8 cellular contexts compared by ENCODE assay signal in the genomic region with DNA sequence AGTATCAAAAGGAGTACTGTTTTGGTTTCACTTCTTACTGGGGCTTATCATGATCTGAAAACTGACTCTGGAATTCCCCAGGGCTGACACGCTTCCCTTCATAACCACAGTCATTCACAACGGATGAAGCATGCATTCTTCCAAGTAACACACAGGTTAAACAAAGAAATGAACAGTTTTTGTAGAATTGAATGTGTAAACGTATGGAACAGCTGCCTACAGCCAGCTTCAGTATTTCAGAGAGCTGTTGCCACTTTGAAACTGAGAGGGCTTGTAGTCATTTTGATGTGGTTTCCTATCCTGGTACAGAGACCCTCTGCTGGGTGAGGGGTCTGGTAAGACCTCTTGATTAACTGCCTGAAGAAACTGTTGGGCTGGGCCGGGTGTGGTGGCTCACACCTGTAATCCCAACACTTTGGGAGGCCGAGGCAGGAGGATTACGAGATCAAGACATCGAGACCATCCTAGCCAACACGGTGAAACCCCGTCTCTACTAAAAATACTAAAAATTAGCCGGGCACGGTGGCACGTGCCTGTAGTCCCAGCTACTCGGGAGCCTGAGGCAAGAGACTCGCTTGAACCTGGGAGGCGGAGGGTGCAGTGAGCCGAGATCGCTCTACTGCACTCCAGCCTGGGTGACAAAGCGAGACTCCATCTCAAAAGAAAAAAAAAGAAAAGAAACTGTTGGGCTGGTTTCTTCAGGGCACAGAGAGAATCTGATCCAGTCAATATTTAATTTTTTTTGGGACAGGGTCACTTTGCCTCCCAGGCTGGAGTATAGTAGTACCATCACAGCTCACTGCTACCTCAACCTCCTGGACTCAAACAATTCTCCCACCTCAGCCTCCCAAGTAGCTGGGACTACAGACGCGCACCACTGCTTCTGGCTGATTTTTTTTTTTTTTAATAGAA. TPM values are rescaled to one million over a fixed set of nuclear protein-coding genes. Genes with fewer than 3 reads are reported as not detected.
A peak's percentile ranks its signal among the peaks of the same experiment; 100 is the strongest.
DNase-seq lines count a peak whose midpoint lies in the region; ATAC-seq and TF ChIP-seq lines count a peak whose summit lies in the region.

No MANE protein-coding gene starts in this region.

- peaks cover 26% of the 10 kb centered on the region for H3K36me3 Mint-ChIP-seq in Caco-2 (ENCODE audit: insufficient read depth, unreplicated experiment)
- no peaks in the 10 kb centered on the region for H3K36me3 Mint-ChIP-seq in natural killer cell

- H3K36me3 ChIP-seq in Caco-2 (ENCODE audit: control insufficient read depth, insufficient read depth, low read length) (no peaks in the 10 kb centered on the region; the same call in 1 of the 2 replicates), HCT116 (ENCODE audit: control insufficient read depth in 1 of 2, insufficient read depth in 2 of 2, low read length in 2 of 2) (no peaks in the 10 kb centered on the region), SK-N-SH (replicated peaks in 1 of 2; ENCODE audit: control insufficient read depth in 1 of 2, insufficient read depth in 2 of 2, low read length in 1 of 2) (no peaks in the 10 kb centered on the region), body of pancreas (replicated peaks in 1 of 2; ENCODE audit: insufficient read depth in 1 of 2, low read depth in 2 of 2) (no peaks in the 10 kb centered on the region)

- TF ChIP-seq CTCF in Caco-2 (IDR thresholded peaks at IDR 0.05; ENCODE audit: insufficient read depth in 1 of 2, low read depth in 1 of 2, low read length in 1 of 2, severe bottlenecking in 1 of 2, unreplicated experiment in 1 of 2) (no peak), HCT116 (IDR thresholded peaks at IDR 0.05 in 2 of 3, conservative IDR thresholded peaks at IDR 0.05 in 1 of 3; ENCODE audit: borderline replicate concordance in 1 of 3, insufficient read depth in 1 of 3, low read depth in 2 of 3, low read length in 2 of 3) (no peak), SK-N-SH (IDR thresholded peaks at IDR 0.05) (no peak), body of pancreas (IDR thresholded peaks at IDR 0.05) (no peak), natural killer cell (IDR thresholded peaks at IDR 0.05) (no peak)

- H4K20me1 ChIP-seq in HCT116 (ENCODE audit: insufficient read depth) (no peaks in the 10 kb centered on the region; the same call in 1 of the 2 replicates), SK-N-SH (ENCODE audit: insufficient read depth) (no peaks in the 10 kb centered on the region)

- H3K27ac Mint-ChIP-seq in Caco-2 (ENCODE audit: unreplicated experiment), result peak overlapping the region; percentile 64
- peak overlapping the region; percentile 67 to 80 for H3K27ac Mint-ChIP-seq in natural killer cell

- BruUV-seq in Caco-2 (replicated peaks; lab: Mats Ljungman, UMichigan), result no TSS peak
- no TSS peak for BruUV-seq in HCT116 (replicated peaks; lab: Mats Ljungman, UMichigan)

- no peak for DNase-seq in Caco-2
- DNase-seq in HCT116 (ENCODE audit: low read depth, low spot score), result peak; percentile 28
- DNase-seq in SK-N-SH, result no peak
- no peak for DNase-seq in body of pancreas
- no peak for DNase-seq in natural killer cell
- DNase-seq in HuH-7 (ENCODE audit: low spot score), result no peak
- DNase-seq in HUDEP-2 (lab: John Stamatoyannopoulos, UW; ENCODE audit: unreplicated experiment in 76 of 76), result no peak
- DNase-seq in AML-193 (lab: John Stamatoyannopoulos, UW), result no peak

- H3K27me3 Mint-ChIP-seq in Caco-2 (ENCODE audit: insufficient read depth, unreplicated experiment) (no peaks in the 10 kb centered on the region), natural killer cell (ENCODE audit: low read depth in 2 of 2) (peaks cover 0 to 4% of the 10 kb centered on the region in 2 donors)

- no peak overlapping the region for H3K4me3 ChIP-seq in Caco-2 (ENCODE audit: low read depth, low read length)
- H3K4me3 ChIP-seq in HCT116 (replicated peaks in 1 of 2; ENCODE audit: low read depth in 1 of 2, low read length in 2 of 2), result no peak overlapping the region
- H3K4me3 ChIP-seq in SK-N-SH (ENCODE audit: low read depth in 2 of 2, low read length in 1 of 2), result peak overlapping the region; percentile 29 to 62; a peak in 3 of 4 replicates
- no peak overlapping the region for H3K4me3 ChIP-seq in body of pancreas

- 79% methylated on average over 20 of the region's 20 CpGs for WGBS in SK-N-SH (ENCODE audit: low lambda C conversion rate)
- WGBS in body of pancreas, 2 donors, result 81 to 82% methylated on average over 20 of the region's 20 CpGs

- no peak for ATAC-seq in HCT116
- peak; percentile 39 for ATAC-seq in body of pancreas
- peak; percentile 63 to 74 (median 69) for ATAC-seq in natural killer cell

- H3K9me3 Mint-ChIP-seq in Caco-2 (ENCODE audit: unreplicated experiment) (no peaks in the 10 kb centered on the region), natural killer cell (no peaks in the 10 kb centered on the region)

- RAD21 ChIA-PET in HCT116 (lab: Charles Lee; ENCODE audit: low non-redundant PET in 1 of 2, low total read pairs in 2 of 2, uncharacterized antibody in 2 of 2, unreplicated experiment in 2 of 2), result no interaction called here

- TF ChIP-seq EP300 in SK-N-SH (IDR thresholded peaks at IDR 0.05; ENCODE audit: borderline replicate concordance in 1 of 2, low read depth in 1 of 2, low read length in 1 of 2), result peak in 1 of 2 experiments; percentile 87; a peak in 3 of 4 replicates

- H3K4me3 Mint-ChIP-seq in Caco-2 (ENCODE audit: unreplicated experiment) (no peak overlapping the region), natural killer cell (peak overlapping the region; percentile 62)

- POLR2A ChIA-PET in Caco-2 (lab: Charles Lee), result no interaction called here
- POLR2A ChIA-PET in HCT116 (lab: Charles Lee), result no interaction called here
- POLR2A ChIA-PET in SK-N-SH (lab: Yijun Ruan, JAX), result interaction anchor here (1.0 kb wide), 1 partner anchor 45 kb away, joined by 3 read pairs; a partner anchor contains a TSS

- H3K9me3 ChIP-seq in Caco-2 (no peaks in the 10 kb centered on the region), HCT116 (ENCODE audit: control insufficient read depth in 1 of 2, insufficient read depth in 1 of 2, low read depth in 1 of 2, low read length in 2 of 2) (no peaks in the 10 kb centered on the region), SK-N-SH (no peaks in the 10 kb centered on the region), body of pancreas (no peaks in the 10 kb centered on the region)

- no peak overlapping the region for H2AFZ ChIP-seq in HCT116 (ENCODE audit: low read depth, low read length, poor library complexity, severe bottlenecking)
- peak overlapping the region; percentile 8; the same call in 1 of the 2 replicates for H2AFZ ChIP-seq in SK-N-SH (ENCODE audit: low read depth)

- no peaks in the 10 kb centered on the region for H3K9me2 ChIP-seq in HCT116 (ENCODE audit: insufficient read depth)
- no peaks in the 10 kb centered on the region for H3K9me2 ChIP-seq in SK-N-SH

- H3K4me1 Mint-ChIP-seq in Caco-2 (ENCODE audit: low read depth, unreplicated experiment) (peaks cover 38% of the 10 kb centered on the region), natural killer cell (peaks cover 22 to 29% of the 10 kb centered on the region in 2 donors)

- H3F3A ChIP-seq in SK-N-SH (replicated peaks; ENCODE audit: insufficient read depth), result peaks cover 32% of the 10 kb centered on the region

- H3K4me2 ChIP-seq in HCT116 (ENCODE audit: low read length), result peak overlapping the region; percentile 53
- peak overlapping the region; percentile 83 for H3K4me2 ChIP-seq in SK-N-SH

- CTCF ChIA-PET in Caco-2 (lab: Charles Lee), result interaction anchor here (0.5 to 1.5 kb wide), 4 partner anchors 9 to 213 kb away, joined by 3 to 4 read pairs (median 3); a partner anchor contains a TSS
- CTCF ChIA-PET in HCT116 (lab: Charles Lee), result no interaction called here
- CTCF ChIA-PET in SK-N-SH (lab: Yijun Ruan, JAX), result interaction anchor here (0.5 to 1.8 kb wide), 6 partner anchors 10 to 128 kb away, joined by 3 to 5 read pairs (median 4); no protein-coding TSS in a partner anchor

- H3K79me2 ChIP-seq in HCT116 (ENCODE audit: insufficient read depth, low read length) (peaks cover 75% of the 10 kb centered on the region), SK-N-SH (ENCODE audit: insufficient read depth) (peaks cover 67% of the 10 kb centered on the region; the same call in 1 of the 2 replicates)

- H3K4me1 ChIP-seq in Caco-2, result peaks cover 77% of the 10 kb centered on the region
- peaks cover 25 to 60% of the 10 kb centered on the region in 2 experiments for H3K4me1 ChIP-seq in HCT116 (ENCODE audit: control insufficient read depth in 1 of 2, insufficient read depth in 2 of 2, low read length in 2 of 2)
- H3K4me1 ChIP-seq in SK-N-SH (ENCODE audit: control insufficient read depth in 1 of 2, insufficient read depth in 2 of 2, low read depth in 1 of 2, low read length in 1 of 2), result peaks cover 13 to 51% of the 10 kb centered on the region in 2 experiments; a peak in 3 of 4 replicates
- peaks cover 42% of the 10 kb centered on the region for H3K4me1 ChIP-seq in body of pancreas

- TF ChIP-seq POLR2A in HCT116 (IDR thresholded peaks at IDR 0.05; ENCODE audit: borderline replicate concordance, extremely low read depth, insufficient read depth, insufficient read length), result no peak
- no peak for TF ChIP-seq POLR2A in body of pancreas (IDR thresholded peaks at IDR 0.05)

- H3K27me3 ChIP-seq in Caco-2 (replicated peaks; ENCODE audit: control insufficient read depth, insufficient read depth, low read length) (no peaks in the 10 kb centered on the region), HCT116 (ENCODE audit: insufficient read depth, low read length) (no peaks in the 10 kb centered on the region), SK-N-SH (ENCODE audit: insufficient read depth) (no peaks in the 10 kb centered on the region), body of pancreas (no peaks in the 10 kb centered on the region)

- intact Hi-C loops in Caco-2 (cut with micrococcal nuclease; ENCODE audit: unreplicated experiment), result loop anchor here (5.0 to 10.0 kb wide), 2 partner anchors 74 to 152 kb away; no protein-coding TSS in a partner anchor
- intact Hi-C loops in HCT116 (cut with micrococcal nuclease), result no loop called here
- intact Hi-C loops in body of pancreas (cut with DNase I), result no loop called here
- intact Hi-C loops in natural killer cell (cut with micrococcal nuclease), result no loop called here

- no peak overlapping the region; the same call in 1 of the 2 replicates for H3K27ac ChIP-seq in HCT116 (ENCODE audit: low read depth, low read length)
- peak overlapping the region in 1 of 2 experiments; percentile 90; a peak in 3 of 4 replicates for H3K27ac ChIP-seq in SK-N-SH (ENCODE audit: low read depth in 2 of 2, low read length in 1 of 2)
- peak overlapping the region; percentile 7 to 76 (median 62) for H3K27ac ChIP-seq in body of pancreas

- TF ChIP-seq RAD21 in HCT116 (IDR thresholded peaks at IDR 0.05; ENCODE audit: low read depth), result no peak
- no peak for TF ChIP-seq RAD21 in SK-N-SH (IDR thresholded peaks at IDR 0.05; ENCODE audit: low read length)

- H3K9ac ChIP-seq in HCT116 (ENCODE audit: low read length) (peak overlapping the region; percentile 24; the same call in 1 of the 2 replicates), SK-N-SH (peak overlapping the region; percentile 66)

RNA-seq across cellular contexts. Expression of a gene that starts 4.7 kb away (rescaled TPM):
- total RNA-seq in Caco-2 (2022) (38.4 and 39.2 TPM in 2 replicates), HCT116 (2021; ENCODE audit: unreplicated experiment) (27.0 TPM), body of pancreas (1 to 10 TPM; 4.9 to 6.6 TPM), natural killer cell (1 to 10 TPM in 1 of 3 donors, under 1 TPM in 2; 0.68 to 2.0 (median 1.00) TPM)
- polyA plus RNA-seq in HCT116 (2012), result 9.7 and 16.0 TPM in 2 replicates
- polyA plus RNA-seq in SK-N-SH (2012; rRNA removed), result 36.1 and 50.8 TPM in 2 replicates
- 50.3 and 55.0 TPM in 2 replicates for polyA plus RNA-seq in SK-N-SH (2012; cell fraction: cytosol; rRNA removed)
- polyA plus RNA-seq in SK-N-SH (2012; cell fraction: nucleus; rRNA removed), result 20.3 and 41.3 TPM in 2 replicates

RNA-seq across cellular contexts. Expression of a gene that starts 43.8 kb away (rescaled TPM):
- total RNA-seq in Caco-2 (2022) (799 and 839 TPM in 2 replicates), HCT116 (2021; ENCODE audit: unreplicated experiment) (870 TPM), body of pancreas (100 to 1,000 TPM; 158 to 306 TPM), natural killer cell (100 to 1,000 TPM; 473 to 627 (median 585) TPM)
- polyA plus RNA-seq in HCT116 (2012), result 635 and 851 TPM in 2 replicates
- 459 and 483 TPM in 2 replicates for polyA plus RNA-seq in SK-N-SH (2012; rRNA removed)
- polyA plus RNA-seq in SK-N-SH (2012; cell fraction: cytosol; rRNA removed), result 594 and 844 TPM in 2 replicates
- polyA plus RNA-seq in SK-N-SH (2012; cell fraction: nucleus; rRNA removed), result 318 and 483 TPM in 2 replicates

RNA-seq across cellular contexts. Expression of a gene that starts 44.8 kb away (rescaled TPM):
- 215 and 226 TPM in 2 replicates for total RNA-seq in Caco-2 (2022)
- total RNA-seq in HCT116 (2021; ENCODE audit: unreplicated experiment), result 274 TPM
- polyA plus RNA-seq in HCT116 (2012), result 57.7 and 80.0 TPM in 2 replicates
- polyA plus RNA-seq in SK-N-SH (2012; rRNA removed), result 97.0 and 119 TPM in 2 replicates
- polyA plus RNA-seq in SK-N-SH (2012; cell fraction: cytosol; rRNA removed), result 154 and 237 TPM in 2 replicates
- 109 and 121 TPM in 2 replicates for polyA plus RNA-seq in SK-N-SH (2012; cell fraction: nucleus; rRNA removed)
- 10 to 100 TPM; 34.2 to 63.3 TPM for total RNA-seq in body of pancreas
- total RNA-seq in natural killer cell, result 100 to 1,000 TPM; 103 to 126 (median 109) TPM

Comparison
In these comparisons a context has a peak if more than half of its experiments do, and no peak if none do; other contexts are left out.
1. H3K4me3 ChIP-seq: peak in SK-N-SH (2 of 2); none in Caco-2 (single experiment), HCT116 (0 of 2) and body of pancreas (0 of 2).